8 cellular contexts compared by ENCODE assay signal in genomic region chr1:32539584-32540571, GRCh38. TPM values are rescaled to one million over a fixed set of nuclear protein-coding genes. Genes with fewer than 3 reads are reported as not detected.
DNase-seq lines count a peak whose midpoint lies in the region; FAIRE-seq and TF ChIP-seq lines count a peak whose summit lies in the region.

No MANE protein-coding gene starts in this region.

- TF ChIP-seq EP300 in neural cell (conservative IDR thresholded peaks at IDR 0.05; ENCODE audit: poor library complexity, severe bottlenecking) = no peak

- no peaks in the 10 kb centered on the region for H3F3A ChIP-seq in neural cell (ENCODE audit: insufficient read depth, low read length, poor library complexity, severe bottlenecking)

- DNase-seq in stimulated activated CD4-positive, alpha-beta T cell treated with anti-CD3 and anti-CD28 coated beads, Interleukin-15, amount 100 ng/mL, for 24 hours = peak; percentile 38
- no peak for DNase-seq in stimulated activated CD4-positive, alpha-beta T cell treated with anti-CD3 and anti-CD28 coated beads, Interleukin-1b, Interleukin-23, amount 100 ng/mL, for 48 hours
- peak; percentile 32 for DNase-seq in NCI-H2107 treated with DMSO at 0.1 percent for 48 hours (lab: John Stamatoyannopoulos, UW; ENCODE audit: unreplicated experiment)
- no peak for DNase-seq in activated T-helper 2 cell treated with anti-CD3 and anti-CD28 coated beads, Interferon-gamma antibody, Interleukin-2, Interleukin-4, amounts not matched to agents 10 μg/mL and 5 μg/mL and 100 μg/mL, durations not matched to agents 14 hours and 24 hours and 36 hours (ENCODE audit: low spot score)
- peak; percentile 58 to 66 for DNase-seq in frontal cortex (ENCODE audit: low spot score in 2 of 2)
- no peak for DNase-seq in mesenteric fat pad (ENCODE audit: low spot score)
- DNase-seq in activated gamma-delta T cell treated with Interleukin-2 at 50 U/mL for 16 hours = no peak

- H3K4me3 ChIP-seq in neural cell (ENCODE audit: low read length) = peak overlapping the region; percentile 75

- no peaks in the 10 kb centered on the region for H3K9me3 Mint-ChIP-seq in activated T-helper 2 cell treated with anti-CD3 and anti-CD28 coated beads, Interferon-gamma antibody, Interleukin-2, Interleukin-4, amounts not matched to agents 10 μg/mL and 5 μg/mL and 100 μg/mL, durations not matched to agents 14 hours and 24 hours and 36 hours

- H3K27me3 ChIP-seq in neural cell (ENCODE audit: insufficient read depth, low read depth, low read length) = no peaks in the 10 kb centered on the region

- H3K79me2 ChIP-seq in neural cell (replicated peaks; ENCODE audit: insufficient read depth, low read length) = peaks cover 29% of the 10 kb centered on the region

- no peak for FAIRE-seq in frontal cortex (lab: Jason Lieb, UNC)

- no peaks in the 10 kb centered on the region for H3K9me2 ChIP-seq in neural cell (ENCODE audit: insufficient read depth, low read length)

- peak overlapping the region; percentile 30 for H2AFZ ChIP-seq in neural cell (ENCODE audit: low read depth, low read length)

- no peak for TF ChIP-seq RAD21 in neural cell (conservative IDR thresholded peaks at IDR 0.05)

- intact Hi-C loops in activated T-helper 2 cell treated with anti-CD3 and anti-CD28 coated beads, Interferon-gamma antibody, Interleukin-2, Interleukin-4, amounts not matched to agents 10 μg/mL and 5 μg/mL and 100 μg/mL, durations not matched to agents 14 hours and 24 hours and 36 hours (cut with micrococcal nuclease) = no loop called here

- peak overlapping the region; percentile 77 for H3K4me2 ChIP-seq in neural cell (ENCODE audit: low read length)

- H4K20me1 ChIP-seq in neural cell (ENCODE audit: insufficient read depth) = no peaks in the 10 kb centered on the region

- peak overlapping the region; percentile 74 for H3K9ac ChIP-seq in neural cell (ENCODE audit: low read length)

- H3K4me1 Mint-ChIP-seq in activated T-helper 2 cell treated with anti-CD3 and anti-CD28 coated beads, Interferon-gamma antibody, Interleukin-2, Interleukin-4, amounts not matched to agents 10 μg/mL and 5 μg/mL and 100 μg/mL, durations not matched to agents 14 hours and 24 hours and 36 hours (ENCODE audit: low read depth) = peaks cover 8% of the 10 kb centered on the region

- TF ChIP-seq CTCF in neural cell (IDR thresholded peaks at IDR 0.05; ENCODE audit: poor library complexity, severe bottlenecking) = no peak

- peak overlapping the region; percentile 75 for H3K4me3 Mint-ChIP-seq in activated T-helper 2 cell treated with anti-CD3 and anti-CD28 coated beads, Interferon-gamma antibody, Interleukin-2, Interleukin-4, amounts not matched to agents 10 μg/mL and 5 μg/mL and 100 μg/mL, durations not matched to agents 14 hours and 24 hours and 36 hours (ENCODE audit: low read depth)

- H3K36me3 ChIP-seq in neural cell (ENCODE audit: insufficient read depth, low read length) = no peaks in the 10 kb centered on the region

- H3K27ac Mint-ChIP-seq in activated T-helper 2 cell treated with anti-CD3 and anti-CD28 coated beads, Interferon-gamma antibody, Interleukin-2, Interleukin-4, amounts not matched to agents 10 μg/mL and 5 μg/mL and 100 μg/mL, durations not matched to agents 14 hours and 24 hours and 36 hours = no peak overlapping the region

- no peaks in the 10 kb centered on the region for H3K36me3 Mint-ChIP-seq in activated T-helper 2 cell treated with anti-CD3 and anti-CD28 coated beads, Interferon-gamma antibody, Interleukin-2, Interleukin-4, amounts not matched to agents 10 μg/mL and 5 μg/mL and 100 μg/mL, durations not matched to agents 14 hours and 24 hours and 36 hours (ENCODE audit: low read depth)

- H3K9me3 ChIP-seq in neural cell (ENCODE audit: low read length) = no peaks in the 10 kb centered on the region

- peak overlapping the region; percentile 72 for H3K27ac ChIP-seq in neural cell (ENCODE audit: low read length)

- peaks cover 58% of the 10 kb centered on the region for H3K27me3 Mint-ChIP-seq in activated T-helper 2 cell treated with anti-CD3 and anti-CD28 coated beads, Interferon-gamma antibody, Interleukin-2, Interleukin-4, amounts not matched to agents 10 μg/mL and 5 μg/mL and 100 μg/mL, durations not matched to agents 14 hours and 24 hours and 36 hours (ENCODE audit: low read depth)

TF ChIP-seq in neural cell, 6 proteins besides CTCF, POLR2A, EP300 and RAD21:
- peak; percentile 25 for TF ChIP-seq MXI1 (conservative IDR thresholded peaks at IDR 0.05; ENCODE audit: poor library complexity, severe bottlenecking)
- TF ChIP-seq SMC3 (conservative IDR thresholded peaks at IDR 0.05; ENCODE audit: poor library complexity) = no peak
- peak; percentile 19 for TF ChIP-seq REST (IDR thresholded peaks at IDR 0.05; ENCODE audit: borderline replicate concordance)
- no peak for TF ChIP-seq EZH2 (IDR thresholded peaks at IDR 0.05; ENCODE audit: borderline replicate concordance, insufficient read depth, low read length, poor library complexity, severe bottlenecking)
- peak; percentile 20 for TF ChIP-seq POLR2AphosphoS5 (IDR thresholded peaks at IDR 0.05)
- no peak for TF ChIP-seq TAF1 (IDR thresholded peaks at IDR 0.05; ENCODE audit: low read depth)

RNA-seq across cellular contexts. Expression of gene ZBTB8A, which starts 0.7 kb away (rescaled TPM):
- total RNA-seq in activated T-helper 2 cell treated with anti-CD3 and anti-CD28 coated beads, Interferon-gamma antibody, Interleukin-2, Interleukin-4, amounts not matched to agents 10 μg/mL and 5 μg/mL and 100 μg/mL, durations not matched to agents 14 hours and 24 hours and 36 hours = 0.90 and 0.96 TPM in 2 replicates
- total RNA-seq in frontal cortex (43.2 TPM), mesenteric fat pad (6.8 TPM)
- 6.9 and 10.1 TPM in 2 replicates for polyA plus RNA-seq in neural cell
- 32.1 and 35.1 TPM in 2 replicates for polyA minus RNA-seq in neural cell

Comparison
In these comparisons a context has a peak if more than half of its experiments do, and no peak if none do; other contexts are left out.
1. DNase-seq: peak in stimulated activated CD4-positive, alpha-beta T cell treated with anti-CD3 and anti-CD28 coated beads, Interleukin-15, amount 100 ng/mL, for 24 hours (single experiment), NCI-H2107 treated with DMSO at 0.1 percent for 48 hours (single experiment) and frontal cortex (2 of 2); none in stimulated activated CD4-positive, alpha-beta T cell treated with anti-CD3 and anti-CD28 coated beads, Interleukin-1b, Interleukin-23, amount 100 ng/mL, for 48 hours (single experiment), activated T-helper 2 cell treated with anti-CD3 and anti-CD28 coated beads, Interferon-gamma antibody, Interleukin-2, Interleukin-4, amounts not matched to agents 10 μg/mL and 5 μg/mL and 100 μg/mL, durations not matched to agents 14 hours and 24 hours and 36 hours (single experiment), mesenteric fat pad (single experiment) and activated gamma-delta T cell treated with Interleukin-2 at 50 U/mL for 16 hours (single experiment).